ENCODE assay signal across 8 cellular contexts in genomic region chr5:126600631-126601511, GRCh38. TPM values are rescaled to one million over a fixed set of nuclear protein-coding genes. Genes with fewer than 3 reads are reported as not detected.
DNase-seq lines count a peak whose midpoint lies in the region; ATAC-seq and TF ChIP-seq lines count a peak whose summit lies in the region.

TSS of gene PHAX (plus strand) at chr5:126600947. CDS start at chr5:126600963, 16 bp downstream.

- H3K27me3 ChIP-seq in BE2C: no peaks in the 10 kb centered on the region
- H3K27me3 ChIP-seq in lung (ENCODE audit: control insufficient read depth, insufficient read depth): no peaks in the 10 kb centered on the region

- peak; percentile 90 for DNase-seq in BE2C
- DNase-seq in NCI-H524 treated with DMSO at 0.1 percent for 48 hours (lab: John Stamatoyannopoulos, UW): peak; percentile 4
- peak; percentile 73 to 78 for DNase-seq in activated CD4-positive, alpha-beta T cell treated with anti-CD3 and anti-CD28 coated beads, Interleukin-2, amount 50 U/mL, for 48 hours
- peak; percentile 89 for DNase-seq in ecto neural progenitor cell (ENCODE audit: low spot score)
- peak; percentile 71 for DNase-seq in lung (ENCODE audit: low spot score)
- peak; percentile 41 to 70 (median 52) for DNase-seq in stimulated activated CD4-positive, alpha-beta T cell treated with anti-CD3 and anti-CD28 coated beads, TNF-alpha, amount 100 ng/mL, for 48 hours (ENCODE audit: low read depth in 3 of 3)

- peak within 1 kb of the TSS; percentile 78 for H3K4me3 ChIP-seq in BE2C (ENCODE audit: low read depth, low read length)
- peak within 1 kb of the TSS; percentile 80 for H3K4me3 ChIP-seq in lung

- H3K36me3 ChIP-seq in BE2C (peaks cover 27% of the 10 kb centered on the region), lung (ENCODE audit: control insufficient read depth in 2 of 2, insufficient read depth in 2 of 2, low read length in 2 of 2) (peaks cover 6 to 7% of the 10 kb centered on the region in 2 donors)

- ATAC-seq in GM19023 (IDR thresholded peaks at IDR 0.05; ENCODE audit: unreplicated experiment) (peak; percentile 95), HG03196 (IDR thresholded peaks at IDR 0.05; ENCODE audit: unreplicated experiment) (peak; percentile 98), lung (ENCODE audit: insufficient read depth, low FRiP score) (peak; percentile 99)

- no peaks in the 10 kb centered on the region for H3K9me3 ChIP-seq in BE2C
- H3K9me3 ChIP-seq in lung (ENCODE audit: control insufficient read depth in 2 of 2, insufficient read depth in 1 of 2, low read length in 1 of 2): peaks cover 0 to 2% of the 10 kb centered on the region in 2 donors

- H3K27ac ChIP-seq in lung (ENCODE audit: low read depth in 1 of 2, low read length in 1 of 2): peak within 1 kb of the TSS; percentile 75 to 90

- TF ChIP-seq CTCF in BE2C (IDR thresholded peaks at IDR 0.05; ENCODE audit: low read depth, low read length) (peak; percentile 80), lung (IDR thresholded peaks at IDR 0.05; ENCODE audit: control extremely low read depth, extremely low read depth) (peak; percentile 75)

- H3K4me1 ChIP-seq in BE2C (no peaks in the 10 kb centered on the region), lung (ENCODE audit: control insufficient read depth in 2 of 2, insufficient read depth in 2 of 2, low read length in 2 of 2) (peaks cover 5 to 6% of the 10 kb centered on the region in 2 donors)

- WGBS in lung, 2 donors: 2% methylated on average over 70 to 79 of the region's 79 CpGs

RNA-seq across cellular contexts. Expression of gene PHAX, which starts in this region (rescaled TPM):
- 136 TPM for polyA plus RNA-seq in BE2C (2012; ENCODE audit: insufficient read depth, insufficient read length, low read depth)
- 10 to 100 TPM; 20.1 to 57.3 TPM for total RNA-seq in lung
- 10 to 100 TPM; 12.8 to 15.8 TPM for polyA plus RNA-seq in lung

Comparison
In these comparisons a context has a peak if more than half of its experiments do, and no peak if none do; other contexts are left out.
1. Peak in every context shown above with its lines: DNase-seq, ATAC-seq, H3K4me3 ChIP-seq and H3K27ac ChIP-seq.
2. DNase-seq: peak in every context shown above with its lines; median percentile 90 in BE2C; 89 in ecto neural progenitor cell; 76 in activated CD4-positive, alpha-beta T cell treated with anti-CD3 and anti-CD28 coated beads, Interleukin-2, amount 50 U/mL, for 48 hours; 71 in lung; 52 in stimulated activated CD4-positive, alpha-beta T cell treated with anti-CD3 and anti-CD28 coated beads, TNF-alpha, amount 100 ng/mL, for 48 hours; 4 in NCI-H524 treated with DMSO at 0.1 percent for 48 hours.